Comparison of ENCODE assay signal across 8 cellular contexts in the genomic region with DNA sequence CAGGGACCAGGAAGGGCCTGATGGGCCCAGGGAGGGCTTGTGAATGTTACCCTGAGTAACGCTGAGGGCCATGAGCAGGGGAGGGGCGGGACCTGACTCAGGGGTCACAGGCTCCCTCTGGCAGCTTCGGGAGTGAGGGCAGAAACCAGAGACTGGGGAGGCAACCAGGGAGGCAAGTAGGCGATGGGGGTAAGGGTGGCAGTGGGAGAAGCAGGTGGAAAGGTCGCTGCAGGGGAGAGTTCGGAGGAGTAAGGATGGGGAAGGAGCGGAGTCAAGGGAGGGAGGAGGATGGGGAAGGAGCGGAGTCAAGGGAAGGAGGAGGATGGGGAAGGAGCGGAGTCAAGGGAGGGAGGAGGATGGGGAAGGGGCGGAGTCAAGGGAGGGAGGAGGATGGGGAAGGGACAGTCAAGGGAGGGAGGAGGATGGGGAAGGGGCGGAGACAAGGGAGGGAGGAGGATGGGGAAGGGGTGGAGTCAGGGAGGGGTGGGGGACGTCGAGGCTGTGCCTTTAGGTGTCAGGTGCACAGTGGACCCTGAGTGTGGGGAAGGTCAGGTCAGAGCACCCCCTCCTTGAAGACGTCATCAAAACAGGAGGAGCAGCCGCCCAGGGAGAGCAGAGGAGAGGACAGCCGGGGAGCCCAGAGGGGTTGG.
A peak's percentile ranks its signal among the peaks of the same experiment; 100 is the strongest.
DNase-seq lines count a peak whose midpoint lies in the region; TF ChIP-seq lines count a peak whose summit lies in the region.

No MANE protein-coding gene starts in this region.

- TF ChIP-seq POLR2A in erythroblast (IDR thresholded peaks at IDR 0.05; ENCODE audit: low read length), result no peak

- H3K27ac ChIP-seq in cingulate gyrus (ENCODE audit: low read depth, low read length), result peak overlapping the region; percentile 23

- no peak for TF ChIP-seq CTCF in GM20000 (IDR thresholded peaks at IDR 0.05; ENCODE audit: extremely low read depth, missing control alignments)

- DNase-seq in Ammon's horn (ENCODE audit: low spot score) (peak; percentile 85), MV-4-11 (lab: John Stamatoyannopoulos, UW) (peak; percentile 69), medulla oblongata (ENCODE audit: extremely low spot score) (peak; percentile 72), COR-L47 (lab: John Stamatoyannopoulos, UW) (no peak), erythroblast (lab: John Stamatoyannopoulos, UW) (no peak), GM20000 (ENCODE audit: low spot score) (no peak)
- no peak for DNase-seq in effector CD8-positive, alpha-beta T cell (lab: John Stamatoyannopoulos, UW)

Comparison
In these comparisons a context has a peak if more than half of its experiments do, and no peak if none do; other contexts are left out.
1. DNase-seq: peak in Ammon's horn (single experiment), MV-4-11 (single experiment) and medulla oblongata (single experiment); none in effector CD8-positive, alpha-beta T cell (single experiment), COR-L47 (single experiment), erythroblast (0 of 2) and GM20000 (single experiment).